ENCODE assay signal across 19 cellular contexts in the genomic region with DNA sequence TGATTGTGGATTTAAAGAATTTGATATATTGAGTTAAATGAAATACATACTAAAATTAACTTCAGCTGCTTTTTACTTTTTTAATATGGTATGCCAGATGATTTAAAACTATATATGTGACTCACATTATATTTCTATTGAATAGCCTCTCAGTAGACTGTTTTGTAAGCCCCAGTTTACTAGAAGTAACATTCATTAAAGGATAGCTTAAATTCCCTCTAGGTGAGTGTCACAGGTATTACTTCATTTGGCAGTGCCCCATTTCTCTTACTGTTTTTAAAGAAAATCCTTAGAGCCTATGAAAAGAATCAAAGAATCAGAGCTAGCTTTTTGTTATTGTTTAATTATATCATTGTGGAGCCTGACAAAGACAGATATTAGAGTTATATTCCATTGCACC. TPM values are rescaled to one million over a fixed set of nuclear protein-coding genes. Genes with fewer than 3 reads are reported as not detected.
DNase-seq lines count a peak whose midpoint lies in the region; ATAC-seq, FAIRE-seq and TF ChIP-seq lines count a peak whose summit lies in the region.
"Had no signal": no experiment of that assay in that cellular context is flagged by ENCODE, and none has a peak within 500 bp of the region (broad histone marks: within the 10 kb centered on the region; RNA-seq: fewer than 3 reads in every experiment).

No MANE protein-coding gene starts in this region.

- FAIRE-seq in bronchial epithelial cell (lab: Jason Lieb, UNC) (no peak), frontal cortex (lab: Jason Lieb, UNC) (peak; percentile 28)
- FAIRE-seq: GM18507 had no signal

- no peak for TF ChIP-seq CTCF in bronchial epithelial cell (IDR thresholded peaks at IDR 0.05; ENCODE audit: insufficient read depth, low read length, severe bottlenecking)

- H3K27me3 Mint-ChIP-seq in activated T-helper 1 cell treated with anti-CD3 and anti-CD28 coated beads, Interleukin-12 subunit alpha, Interleukin-12 subunit beta, Interleukin-2, Interleukin-4 antibody, amounts not matched to agents 30 ng/mL and 10 ng/mL and 1 ng/mL, durations not matched to agents 14 hours and 24 hours and 36 hours (ENCODE audit: insufficient read depth), result peaks cover 16% of the 10 kb centered on the region

- no peak overlapping the region for H3K4me2 ChIP-seq in GM23248 (ENCODE audit: unreplicated experiment)
- H3K4me2 ChIP-seq: BLaER1 had no signal

- H3K9me3 ChIP-seq in GM23248 (ENCODE audit: low read depth), result no peaks in the 10 kb centered on the region

- no peak overlapping the region for H2AFZ ChIP-seq in GM23248

- H3K27me3 ChIP-seq in GM23248 (replicated peaks; ENCODE audit: insufficient read depth) (no peaks in the 10 kb centered on the region), bronchial epithelial cell (ENCODE audit: control insufficient read depth, insufficient read depth, low read length) (no peaks in the 10 kb centered on the region)
- H3K27me3 ChIP-seq: BLaER1 had no signal

- H3K9me2 ChIP-seq in GM23248 (ENCODE audit: insufficient read depth), result no peaks in the 10 kb centered on the region

- no peaks in the 10 kb centered on the region for H3K36me3 Mint-ChIP-seq in activated T-helper 1 cell treated with anti-CD3 and anti-CD28 coated beads, Interleukin-12 subunit alpha, Interleukin-12 subunit beta, Interleukin-2, Interleukin-4 antibody, amounts not matched to agents 30 ng/mL and 10 ng/mL and 1 ng/mL, durations not matched to agents 14 hours and 24 hours and 36 hours (ENCODE audit: low read depth)
- H3K36me3 Mint-ChIP-seq: CD4-positive, alpha-beta memory T cell had no signal

- ATAC-seq in GM21381 (IDR thresholded peaks at IDR 0.05; ENCODE audit: unreplicated experiment), result no peak
- ATAC-seq: HCT116 had no signal

- H3K79me2 ChIP-seq in GM23248 (ENCODE audit: insufficient read depth), result peaks cover 43% of the 10 kb centered on the region

- H3K9ac ChIP-seq in GM23248, result no peak overlapping the region
- H3K9ac ChIP-seq: BLaER1 had no signal

- H3K36me3 ChIP-seq in GM23248 (ENCODE audit: low read depth) (peaks cover 6% of the 10 kb centered on the region; the same call in 1 of the 2 replicates), bronchial epithelial cell (ENCODE audit: control insufficient read depth, insufficient read depth, low read length) (no peaks in the 10 kb centered on the region)

- H4K20me1 ChIP-seq in GM23248 (ENCODE audit: insufficient read depth), result no peaks in the 10 kb centered on the region
- H4K20me1 ChIP-seq: BLaER1 had no signal

- no peaks in the 10 kb centered on the region for H3K4me1 ChIP-seq in GM23248 (ENCODE audit: insufficient read depth)

- H3K4me1 Mint-ChIP-seq in activated T-helper 1 cell treated with anti-CD3 and anti-CD28 coated beads, Interleukin-12 subunit alpha, Interleukin-12 subunit beta, Interleukin-2, Interleukin-4 antibody, amounts not matched to agents 30 ng/mL and 10 ng/mL and 1 ng/mL, durations not matched to agents 14 hours and 24 hours and 36 hours (ENCODE audit: low read depth), result no peaks in the 10 kb centered on the region

- no peak overlapping the region for H3K27ac ChIP-seq in GM23248
- H3K27ac ChIP-seq: BLaER1 had no signal

- peak; percentile 7 for DNase-seq in GM23248
- peak; percentile 62 for DNase-seq in bronchial epithelial cell (ENCODE audit: low read depth)
- DNase-seq in frontal cortex (ENCODE audit: low spot score in 2 of 2), result no peak
- DNase-seq in renal cortical epithelial cell (ENCODE audit: low read depth), result peak; percentile 47
- DNase-seq in occipital lobe (lab: John Stamatoyannopoulos, UW), result no peak
- no peak for DNase-seq in activated T-helper 1 cell treated with anti-CD3 and anti-CD28 coated beads, Interleukin-12 subunit alpha, Interleukin-12 subunit beta, Interleukin-2, Interleukin-4 antibody, amounts not matched to agents 30 ng/mL and 10 ng/mL and 1 ng/mL, durations not matched to agents 14 hours and 24 hours and 36 hours (ENCODE audit: low spot score)
- DNase-seq: 8988T; CD4-positive, alpha-beta memory T cell; DMS153; DMS79; GDM1; GOT3; H7; HFFc6 had no signal

- no peak overlapping the region for H3K4me3 Mint-ChIP-seq in activated T-helper 1 cell treated with anti-CD3 and anti-CD28 coated beads, Interleukin-12 subunit alpha, Interleukin-12 subunit beta, Interleukin-2, Interleukin-4 antibody, amounts not matched to agents 30 ng/mL and 10 ng/mL and 1 ng/mL, durations not matched to agents 14 hours and 24 hours and 36 hours
- H3K4me3 Mint-ChIP-seq: CD14-positive monocyte; CD4-positive, alpha-beta memory T cell; HFFc6 had no signal

- in situ Hi-C loops in GM23248 (cut with MboI), result no loop called here

- H3F3A ChIP-seq in GM23248 (ENCODE audit: insufficient read depth), result peaks cover 4% of the 10 kb centered on the region; the same call in 1 of the 2 replicates

- H3K4me3 ChIP-seq in GM23248 (no peak overlapping the region), bronchial epithelial cell (ENCODE audit: low read depth, low read length) (no peak overlapping the region)
- H3K4me3 ChIP-seq: BLaER1 had no signal

- no peaks in the 10 kb centered on the region for H3K9me3 Mint-ChIP-seq in activated T-helper 1 cell treated with anti-CD3 and anti-CD28 coated beads, Interleukin-12 subunit alpha, Interleukin-12 subunit beta, Interleukin-2, Interleukin-4 antibody, amounts not matched to agents 30 ng/mL and 10 ng/mL and 1 ng/mL, durations not matched to agents 14 hours and 24 hours and 36 hours
- H3K9me3 Mint-ChIP-seq: CD14-positive monocyte, HFFc6 had no signal

- no peak overlapping the region for H3K27ac Mint-ChIP-seq in activated T-helper 1 cell treated with anti-CD3 and anti-CD28 coated beads, Interleukin-12 subunit alpha, Interleukin-12 subunit beta, Interleukin-2, Interleukin-4 antibody, amounts not matched to agents 30 ng/mL and 10 ng/mL and 1 ng/mL, durations not matched to agents 14 hours and 24 hours and 36 hours
- H3K27ac Mint-ChIP-seq: CD14-positive monocyte; CD4-positive, alpha-beta memory T cell; HFFc6 had no signal

- intact Hi-C loops in activated T-helper 1 cell treated with anti-CD3 and anti-CD28 coated beads, Interleukin-12 subunit alpha, Interleukin-12 subunit beta, Interleukin-2, Interleukin-4 antibody, amounts not matched to agents 30 ng/mL and 10 ng/mL and 1 ng/mL, durations not matched to agents 14 hours and 24 hours and 36 hours (cut with micrococcal nuclease), result no loop called here

RNA-seq across cellular contexts. Expression of gene ZC3H12C, which starts 48.6 kb away (rescaled TPM):
- total RNA-seq in GM23248 (2014; rRNA removed; shearing (Covaris generic)), result 5.1 and 5.3 TPM in 2 replicates
- polyA plus RNA-seq in GM23248 (2016; fragmentation: Nextera tagmentation; extraction: Ambion mirVana), result 1.4 and 1.5 TPM in 2 replicates
- total RNA-seq in bronchial epithelial cell (3.3 and 5.3 TPM in 2 replicates), frontal cortex (28.9 TPM), renal cortical epithelial cell (24.1 and 25.9 TPM in 2 replicates), occipital lobe (32.0 TPM)
- 5.7 and 6.2 TPM in 2 replicates for total RNA-seq in activated T-helper 1 cell treated with anti-CD3 and anti-CD28 coated beads, Interleukin-12 subunit alpha, Interleukin-12 subunit beta, Interleukin-2, Interleukin-4 antibody, amounts not matched to agents 30 ng/mL and 10 ng/mL and 1 ng/mL, durations not matched to agents 14 hours and 24 hours and 36 hours
- polyA plus RNA-seq: CD4-positive, alpha-beta memory T cell had no signal

Comparison
In these comparisons a context has a peak if more than half of its experiments do, and no peak if none do; other contexts are left out.
1. DNase-seq: peak in GM23248 (single experiment), bronchial epithelial cell (single experiment) and renal cortical epithelial cell (single experiment); none in frontal cortex (0 of 2), occipital lobe (single experiment) and activated T-helper 1 cell treated with anti-CD3 and anti-CD28 coated beads, Interleukin-12 subunit alpha, Interleukin-12 subunit beta, Interleukin-2, Interleukin-4 antibody, amounts not matched to agents 30 ng/mL and 10 ng/mL and 1 ng/mL, durations not matched to agents 14 hours and 24 hours and 36 hours (single experiment).